In the genomic region with DNA sequence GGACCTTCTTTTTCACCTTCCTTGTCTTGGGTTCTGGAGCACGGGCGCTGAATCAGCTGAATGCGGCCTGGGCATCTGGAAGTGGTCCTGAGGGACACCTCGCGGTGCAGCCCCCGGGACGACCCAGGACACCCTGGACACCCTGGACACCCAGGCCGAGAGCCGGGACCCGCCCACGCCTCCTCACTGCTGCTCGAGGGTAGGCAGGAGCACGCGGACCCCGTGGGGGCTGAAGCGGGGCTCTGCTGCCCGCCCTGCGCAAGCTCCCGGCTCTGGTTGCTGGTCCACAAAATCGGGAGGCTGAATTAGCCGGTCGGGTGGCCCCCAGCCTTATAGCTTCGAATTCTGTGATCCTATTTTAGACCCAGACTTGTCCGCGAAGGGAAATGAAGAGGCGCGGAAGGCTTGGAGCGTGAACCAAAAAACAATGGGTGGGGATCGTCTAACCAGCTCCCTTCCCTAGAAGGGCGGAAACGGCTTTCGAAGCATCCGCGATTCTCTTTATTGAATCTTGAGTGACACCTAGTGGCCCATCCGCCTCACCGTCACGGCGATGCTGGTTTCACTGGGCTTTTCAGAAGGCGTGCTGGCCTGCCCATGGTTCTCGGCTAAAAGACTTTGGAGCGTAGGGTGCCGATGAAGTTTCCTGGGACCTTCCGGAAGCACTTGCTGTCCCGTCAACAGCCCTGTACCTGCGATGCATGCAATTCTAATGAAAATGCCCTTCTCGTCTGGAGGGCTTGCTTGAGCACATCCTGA, we compare ENCODE assay signal across 1 cellular context.
TF ChIP-seq lines count a peak whose summit lies in the region.

No MANE protein-coding gene starts in this region.

TF ChIP-seq in K562, 482 proteins besides CTCF, POLR2A, EP300 and RAD21 (continued from another document):
- TF ChIP-seq, protein P1, sequence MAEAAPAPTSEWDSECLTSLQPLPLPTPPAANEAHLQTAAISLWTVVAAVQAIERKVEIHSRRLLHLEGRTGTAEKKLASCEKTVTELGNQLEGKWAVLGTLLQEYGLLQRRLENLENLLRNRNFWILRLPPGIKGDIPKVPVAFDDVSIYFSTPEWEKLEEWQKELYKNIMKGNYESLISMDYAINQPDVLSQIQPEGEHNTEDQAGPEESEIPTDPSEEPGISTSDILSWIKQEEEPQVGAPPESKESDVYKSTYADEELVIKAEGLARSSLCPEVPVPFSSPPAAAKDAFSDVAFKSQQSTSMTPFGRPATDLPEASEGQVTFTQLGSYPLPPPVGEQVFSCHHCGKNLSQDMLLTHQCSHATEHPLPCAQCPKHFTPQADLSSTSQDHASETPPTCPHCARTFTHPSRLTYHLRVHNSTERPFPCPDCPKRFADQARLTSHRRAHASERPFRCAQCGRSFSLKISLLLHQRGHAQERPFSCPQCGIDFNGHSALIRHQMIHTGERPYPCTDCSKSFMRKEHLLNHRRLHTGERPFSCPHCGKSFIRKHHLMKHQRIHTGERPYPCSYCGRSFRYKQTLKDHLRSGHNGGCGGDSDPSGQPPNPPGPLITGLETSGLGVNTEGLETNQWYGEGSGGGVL (CRISPR knock-in tag; IDR thresholded peaks at IDR 0.05): no peak
- TF ChIP-seq BRCA1 (IDR thresholded peaks at IDR 0.05) (no peak), BRCA1 (CRISPR knock-in tag; IDR thresholded peaks at IDR 0.05) (no peak), CBFB (CRISPR knock-in tag; IDR thresholded peaks at IDR 0.05) (no peak), CREBBP (IDR thresholded peaks at IDR 0.05; ENCODE audit: low read depth, low read length) (no peak), BRD9 (IDR thresholded peaks at IDR 0.05; ENCODE audit: low read depth, partially characterized antibody) (no peak), DACH1 (IDR thresholded peaks at IDR 0.05; ENCODE audit: partially characterized antibody) (no peak)
- TF ChIP-seq, protein P2, sequence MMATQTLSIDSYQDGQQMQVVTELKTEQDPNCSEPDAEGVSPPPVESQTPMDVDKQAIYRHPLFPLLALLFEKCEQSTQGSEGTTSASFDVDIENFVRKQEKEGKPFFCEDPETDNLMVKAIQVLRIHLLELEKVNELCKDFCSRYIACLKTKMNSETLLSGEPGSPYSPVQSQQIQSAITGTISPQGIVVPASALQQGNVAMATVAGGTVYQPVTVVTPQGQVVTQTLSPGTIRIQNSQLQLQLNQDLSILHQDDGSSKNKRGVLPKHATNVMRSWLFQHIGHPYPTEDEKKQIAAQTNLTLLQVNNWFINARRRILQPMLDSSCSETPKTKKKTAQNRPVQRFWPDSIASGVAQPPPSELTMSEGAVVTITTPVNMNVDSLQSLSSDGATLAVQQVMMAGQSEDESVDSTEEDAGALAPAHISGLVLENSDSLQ (IDR thresholded peaks at IDR 0.05): peak; percentile 60; the same call in 1 of the 2 replicates
